In genomic region chr5:116402235-116402634, GRCh38 we compare ENCODE assay signal across 21 cellular contexts.
"Had no signal": no experiment of that assay in that cellular context is flagged by ENCODE, and none has a peak within 500 bp of the region (broad histone marks: within the 10 kb centered on the region; RNA-seq: fewer than 3 reads in every experiment).

No MANE protein-coding gene starts in this region.

- H3K27me3 ChIP-seq: esophagus squamous epithelium, heart right ventricle, neutrophil, pancreas, right lobe of liver, suprapubic skin, thyroid gland, vagina had no signal

- ATAC-seq: left colon; lower lobe of right lung; naive thymus-derived CD8-positive, alpha-beta T cell; right lobe of liver; stimulated activated naive B cell treated with anti-CD40 and anti-IgM and Interleukin-4, amounts not matched to agents 10 μg/mL and 1 μg/mL and 100 μg/mL, for 72 hours had no signal

- H3K4me3 ChIP-seq: esophagus squamous epithelium, heart right ventricle, left ventricle myocardium inferior, lower lobe of right lung, pancreas, right lobe of liver, suprapubic skin, thyroid gland, vagina had no signal

- DNase-seq: effector memory CD4-positive, alpha-beta T cell; esophagus squamous epithelium; foreskin melanocyte; glutamatergic neuron; heart right ventricle; hippocampal formation; left colon; left ventricle myocardium inferior; lower lobe of right lung; naive thymus-derived CD8-positive, alpha-beta T cell; pancreas; right lobe of liver; small intestine; stimulated activated CD4-positive, alpha-beta T cell treated with anti-CD3 and anti-CD28 coated beads, Interleukin-15, amount 100 ng/mL, for 24 hours; stimulated activated CD4-positive, alpha-beta T cell treated with anti-CD3 and anti-CD28 coated beads, Interleukin-2, amount 100 ng/mL, for 48 hours; stimulated activated naive B cell treated with anti-CD40 and anti-IgM and Interleukin-4, amounts not matched to agents 10 μg/mL and 1 μg/mL and 100 μg/mL, for 72 hours; thyroid gland; trophoblast cell had no signal

- H3K27ac ChIP-seq: esophagus squamous epithelium, heart right ventricle, left ventricle myocardium inferior, lower lobe of right lung, neutrophil, pancreas, right lobe of liver, suprapubic skin, thyroid gland, vagina had no signal
